In genomic region chr10:80444124-80444523, GRCh38 we compare ENCODE assay signal across 1 cellular context.
TF ChIP-seq lines count a peak whose summit lies in the region.

No MANE protein-coding gene starts in this region.

TF ChIP-seq in IMR-90, 13 proteins besides CTCF, POLR2A, EP300 and RAD21 (continued from another document):
- TF ChIP-seq RCOR1 (IDR thresholded peaks at IDR 0.05; ENCODE audit: insufficient replicate concordance, low read length) (no peak), NFE2L2 (IDR thresholded peaks at IDR 0.05; ENCODE audit: low read depth, low read length) (no peak)
